Comparison of ENCODE assay signal across 26 cellular contexts in genomic region chr6:167311286-167311685, GRCh38. TPM values are rescaled to one million over a fixed set of nuclear protein-coding genes. Genes with fewer than 3 reads are reported as not detected.
DNase-seq lines count a peak whose midpoint lies in the region; ATAC-seq lines count a peak whose summit lies in the region.
"Had no signal": no experiment of that assay in that cellular context is flagged by ENCODE, and none has a peak within 500 bp of the region (broad histone marks: within the 10 kb centered on the region; RNA-seq: fewer than 3 reads in every experiment).

No MANE protein-coding gene starts in this region.

- ATAC-seq in HG02852 (IDR thresholded peaks at IDR 0.05; ENCODE audit: unreplicated experiment) (no peak), HG03095 (IDR thresholded peaks at IDR 0.05; ENCODE audit: unreplicated experiment) (no peak), GM21737 (IDR thresholded peaks at IDR 0.05; ENCODE audit: unreplicated experiment) (no peak)
- ATAC-seq: left cardiac atrium, right cardiac atrium, T-helper 17 cell had no signal

- in situ Hi-C loops in G401 (cut with HindIII; ENCODE audit: low sequenced_read_pairs): no loop called here

- DNase-seq in G401 (ENCODE audit: low spot score) (peak; percentile 84), anterior cingulate cortex (lab: John Stamatoyannopoulos, UW) (peak in 51 of 58 donors; percentile 10 to 83 (median 44)), inferior parietal cortex (ENCODE audit: extremely low spot score) (peak; percentile 61), pons (ENCODE audit: low spot score) (peak; percentile 78)
- DNase-seq in activated CD4-positive, alpha-beta T cell treated with anti-CD3 and anti-CD28 coated beads for 1 hour: no peak
- DNase-seq: activated CD8-positive, alpha-beta memory T cell treated with anti-CD3 and anti-CD28 coated beads, Interleukin-2, amount 50 U/mL, for 4 hours; activated gamma-delta T cell treated with Interleukin-2 at 50 U/mL for 16 hours; amniotic stem cell; CD4-positive, CD25-positive, alpha-beta regulatory T cell; DMS153; effector CD4-positive, alpha-beta T cell; foreskin melanocyte; left cardiac atrium; NCI-H2029; NCI-H510A; right cardiac atrium; T-helper 17 cell had no signal

RNA-seq across cellular contexts. Expression of gene TTLL2, which starts 13.6 kb away (rescaled TPM):
- total RNA-seq in G401 (2014; rRNA removed; shearing (Covaris generic)): not detected in 2 replicates
- total RNA-seq: CD4-positive, CD25-positive, alpha-beta regulatory T cell; H4; HT1080; left cardiac atrium; mononuclear cell; Peyer's patch; right cardiac atrium; SJSA1; T-helper 17 cell; thoracic aorta had no signal

RNA-seq across cellular contexts. Expression of gene UNC93A, which starts 20.2 kb away (rescaled TPM):
- not detected in 2 replicates for total RNA-seq in G401 (2014; rRNA removed; shearing (Covaris generic))
- total RNA-seq: CD4-positive, CD25-positive, alpha-beta regulatory T cell; H4; HT1080; left cardiac atrium; mononuclear cell; right cardiac atrium; SJSA1; T-helper 17 cell; thoracic aorta had no signal
